ENCODE assay signal across 8 cellular contexts in the genomic region with DNA sequence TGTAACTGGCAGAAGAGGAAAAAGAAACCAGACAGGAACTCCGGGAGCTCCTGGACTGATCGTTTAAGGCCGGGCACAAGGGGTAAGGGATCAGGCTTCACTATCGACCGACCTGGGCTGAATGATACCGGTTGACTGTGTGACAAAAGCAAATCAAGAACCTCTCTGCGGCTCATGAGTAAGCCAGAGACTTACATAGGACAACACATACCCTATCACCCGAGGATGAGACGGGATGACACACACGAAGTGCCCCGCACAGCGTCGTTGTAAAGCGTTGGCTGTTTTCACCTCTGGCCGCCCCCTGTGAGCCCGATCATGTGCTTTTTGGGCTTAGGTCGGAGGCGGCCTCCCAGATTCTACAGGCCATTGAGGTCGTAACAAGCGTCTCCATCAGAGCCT. TPM values are rescaled to one million over a fixed set of nuclear protein-coding genes. Genes with fewer than 3 reads are reported as not detected.
DNase-seq lines count a peak whose midpoint lies in the region; ATAC-seq and TF ChIP-seq lines count a peak whose summit lies in the region.

No MANE protein-coding gene starts in this region.

- ATAC-seq in GM18858 (IDR thresholded peaks at IDR 0.05; ENCODE audit: unreplicated experiment) (peak; percentile 9), HG03280 (IDR thresholded peaks at IDR 0.05; ENCODE audit: unreplicated experiment) (peak; percentile 30)
- ATAC-seq in stimulated activated memory B cell treated with anti-CD40 and anti-IgM and Interleukin-4, amounts not matched to agents 10 μg/mL and 1 μg/mL and 100 μg/mL, for 72 hours, result peak; percentile 53

- peaks cover 38% of the 10 kb centered on the region for H3K4me1 Mint-ChIP-seq in stimulated activated memory B cell treated with anti-CD40 and anti-IgM and Interleukin-4, amounts not matched to agents 10 μg/mL and 1 μg/mL and 100 μg/mL, for 72 hours

- no peaks in the 10 kb centered on the region for H3K9me3 Mint-ChIP-seq in stimulated activated memory B cell treated with anti-CD40 and anti-IgM and Interleukin-4, amounts not matched to agents 10 μg/mL and 1 μg/mL and 100 μg/mL, for 72 hours

- H3K36me3 Mint-ChIP-seq in stimulated activated memory B cell treated with anti-CD40 and anti-IgM and Interleukin-4, amounts not matched to agents 10 μg/mL and 1 μg/mL and 100 μg/mL, for 72 hours, result no peaks in the 10 kb centered on the region

- DNase-seq in activated CD4-positive, alpha-beta T cell treated with anti-CD3 and anti-CD28 coated beads for 24 hours (ENCODE audit: low read depth in 2 of 2), result peak; percentile 46 to 52
- DNase-seq in coronary artery (ENCODE audit: low spot score) (no peak), mucosa of gallbladder (ENCODE audit: low spot score) (peak; percentile 69), UCSD-AML1 (lab: John Stamatoyannopoulos, UW; ENCODE audit: unreplicated experiment) (no peak), dedifferentiated amniotic fluid mesenchymal stem cell (ENCODE audit: extremely low spot score) (no peak)

- H3K4me3 Mint-ChIP-seq in stimulated activated memory B cell treated with anti-CD40 and anti-IgM and Interleukin-4, amounts not matched to agents 10 μg/mL and 1 μg/mL and 100 μg/mL, for 72 hours, result peak overlapping the region; percentile 79

- peak overlapping the region; percentile 84 for H3K27ac Mint-ChIP-seq in stimulated activated memory B cell treated with anti-CD40 and anti-IgM and Interleukin-4, amounts not matched to agents 10 μg/mL and 1 μg/mL and 100 μg/mL, for 72 hours

- H3K4me3 ChIP-seq in coronary artery, result peak overlapping the region; percentile 86

- peak overlapping the region; percentile 79 to 92 for H3K27ac ChIP-seq in coronary artery

- no peaks in the 10 kb centered on the region for H3K27me3 Mint-ChIP-seq in stimulated activated memory B cell treated with anti-CD40 and anti-IgM and Interleukin-4, amounts not matched to agents 10 μg/mL and 1 μg/mL and 100 μg/mL, for 72 hours

- TF ChIP-seq CTCF in coronary artery (IDR thresholded peaks at IDR 0.05), result no peak

RNA-seq across cellular contexts. Expression of gene TGIF2, which starts 0.7 kb away (rescaled TPM):
- 11.7 TPM for total RNA-seq in mucosa of gallbladder

RNA-seq across cellular contexts. Expression of gene MYL9, which starts 31.4 kb away (rescaled TPM):
- total RNA-seq in mucosa of gallbladder, result 1,833 TPM

RNA-seq across cellular contexts. Expression of gene RAB5IF, which starts 32.9 kb away (rescaled TPM):
- total RNA-seq in mucosa of gallbladder, result 109 TPM

Comparison
In these comparisons a context has a peak if more than half of its experiments do, and no peak if none do; other contexts are left out.
1. DNase-seq: peak in activated CD4-positive, alpha-beta T cell treated with anti-CD3 and anti-CD28 coated beads for 24 hours (2 of 2) and mucosa of gallbladder (single experiment); none in coronary artery (single experiment), UCSD-AML1 (single experiment) and dedifferentiated amniotic fluid mesenchymal stem cell (single experiment).
2. Peak in every context shown above with its lines, with median percentiles within 50 percentile points of each other: ATAC-seq.